ENCODE assay signal across 9 cellular contexts in genomic region chr13:95536629-95537241, GRCh38. TPM values are rescaled to one million over a fixed set of nuclear protein-coding genes. Genes with fewer than 3 reads are reported as not detected.
DNase-seq lines count a peak whose midpoint lies in the region; ATAC-seq, FAIRE-seq and TF ChIP-seq lines count a peak whose summit lies in the region.
"Had no signal": no experiment of that assay in that cellular context is flagged by ENCODE, and none has a peak within 500 bp of the region (broad histone marks: within the 10 kb centered on the region; RNA-seq: fewer than 3 reads in every experiment).

No MANE protein-coding gene starts in this region.

- H3K4me1 Mint-ChIP-seq in CD4-positive, alpha-beta T cell (ENCODE audit: low read depth): no peaks in the 10 kb centered on the region
- H3K4me1 Mint-ChIP-seq: stimulated activated memory B cell treated with anti-CD40 and anti-IgM and Interleukin-4, amounts not matched to agents 10 μg/mL and 1 μg/mL and 100 μg/mL, for 72 hours had no signal

- no peaks in the 10 kb centered on the region for H3K9me3 ChIP-seq in CD4-positive, alpha-beta T cell (ENCODE audit: control insufficient read depth, low read length)

- TF ChIP-seq CTCF in CD4-positive, alpha-beta T cell (IDR thresholded peaks at IDR 0.05): peak; percentile 41
- TF ChIP-seq CTCF in kidney epithelial cell (IDR thresholded peaks at IDR 0.05; ENCODE audit: insufficient read depth, low read length, poor library complexity, severe bottlenecking): peak; percentile 41

- H3K27ac ChIP-seq in CD4-positive, alpha-beta T cell (ENCODE audit: low read depth, low read length): no peak overlapping the region

- ATAC-seq in CD4-positive, alpha-beta T cell (ENCODE audit: poor library complexity): no peak
- no peak for ATAC-seq in GM19455 (IDR thresholded peaks at IDR 0.05; ENCODE audit: unreplicated experiment)
- ATAC-seq in activated naive CD4-positive, alpha-beta T cell treated with anti-CD3 and anti-CD28 coated beads, Interleukin-2, amount 50 U/mL, for 72 hours: no peak
- ATAC-seq: stimulated activated memory B cell treated with anti-CD40 and anti-IgM and Interleukin-4, amounts not matched to agents 10 μg/mL and 1 μg/mL and 100 μg/mL, for 72 hours had no signal

- intact Hi-C loops in CD4-positive, alpha-beta T cell (cut with DNase I, micrococcal nuclease): loop anchor here (1.0 kb wide), 1 partner anchor 298 kb away; no protein-coding TSS in a partner anchor

- no peak for FAIRE-seq in HTR-8/SVneo (lab: Jason Lieb, UNC)
- FAIRE-seq in TTC549 (lab: Jason Lieb, UNC): peak; percentile 81

- POLR2A ChIA-PET in CD4-positive, alpha-beta T cell (lab: Charles Lee): no interaction called here

- no peak overlapping the region for H3K4me3 ChIP-seq in kidney epithelial cell (ENCODE audit: low read depth, low read length)

- H3K9me3 Mint-ChIP-seq in CD4-positive, alpha-beta T cell: no peaks in the 10 kb centered on the region
- no peaks in the 10 kb centered on the region for H3K9me3 Mint-ChIP-seq in activated naive CD4-positive, alpha-beta T cell treated with anti-CD3 and anti-CD28 coated beads, Interleukin-2, amount 50 U/mL, for 72 hours
- H3K9me3 Mint-ChIP-seq: stimulated activated memory B cell treated with anti-CD40 and anti-IgM and Interleukin-4, amounts not matched to agents 10 μg/mL and 1 μg/mL and 100 μg/mL, for 72 hours had no signal

- no peaks in the 10 kb centered on the region for H3K36me3 Mint-ChIP-seq in CD4-positive, alpha-beta T cell (ENCODE audit: low read depth)
- H3K36me3 Mint-ChIP-seq in activated naive CD4-positive, alpha-beta T cell treated with anti-CD3 and anti-CD28 coated beads, Interleukin-2, amount 50 U/mL, for 72 hours: no peaks in the 10 kb centered on the region
- H3K36me3 Mint-ChIP-seq: stimulated activated memory B cell treated with anti-CD40 and anti-IgM and Interleukin-4, amounts not matched to agents 10 μg/mL and 1 μg/mL and 100 μg/mL, for 72 hours had no signal

- H3K36me3 ChIP-seq in kidney epithelial cell (ENCODE audit: control insufficient read depth, insufficient read depth, low read length): no peaks in the 10 kb centered on the region

- CTCF ChIA-PET in CD4-positive, alpha-beta T cell (lab: Charles Lee): interaction anchor here (1.8 kb wide), 1 partner anchor 298 kb away, joined by 15 read pairs; no protein-coding TSS in a partner anchor

- H3K4me3 Mint-ChIP-seq in CD4-positive, alpha-beta T cell: no peak overlapping the region
- H3K4me3 Mint-ChIP-seq: stimulated activated memory B cell treated with anti-CD40 and anti-IgM and Interleukin-4, amounts not matched to agents 10 μg/mL and 1 μg/mL and 100 μg/mL, for 72 hours had no signal

- peaks cover 40% of the 10 kb centered on the region for H3K27me3 Mint-ChIP-seq in CD4-positive, alpha-beta T cell

- H3K27ac Mint-ChIP-seq in CD4-positive, alpha-beta T cell: no peak overlapping the region
- no peak overlapping the region for H3K27ac Mint-ChIP-seq in activated naive CD4-positive, alpha-beta T cell treated with anti-CD3 and anti-CD28 coated beads, Interleukin-2, amount 50 U/mL, for 72 hours
- H3K27ac Mint-ChIP-seq: stimulated activated memory B cell treated with anti-CD40 and anti-IgM and Interleukin-4, amounts not matched to agents 10 μg/mL and 1 μg/mL and 100 μg/mL, for 72 hours had no signal

- DNase-seq in CD4-positive, alpha-beta T cell: no peak
- DNase-seq in HTR-8/SVneo (ENCODE audit: insufficient read length, low spot score) (peak; percentile 9), kidney epithelial cell (ENCODE audit: low read depth) (no peak), AG08395 (ENCODE audit: low spot score) (no peak)
- no peak for DNase-seq in activated naive CD4-positive, alpha-beta T cell treated with anti-CD3 and anti-CD28 coated beads, Interleukin-2, amount 50 U/mL, for 72 hours (ENCODE audit: low spot score in 2 of 2)
- no peak for DNase-seq in stimulated activated CD8-positive, alpha-beta memory T cell treated with anti-CD3 and anti-CD28 coated beads, Interleukin-4, amount 100 ng/mL, for 48 hours

- peaks cover 19% of the 10 kb centered on the region for H3K27me3 ChIP-seq in CD4-positive, alpha-beta T cell (ENCODE audit: control insufficient read depth, insufficient read depth, low read length)
- H3K27me3 ChIP-seq in kidney epithelial cell (ENCODE audit: control insufficient read depth, insufficient read depth, low read length): no peaks in the 10 kb centered on the region

RNA-seq across cellular contexts. Expression of gene CLDN10, which starts 15.8 kb away (rescaled TPM):
- not detected for total RNA-seq in CD4-positive, alpha-beta T cell
- total RNA-seq in kidney epithelial cell: 4.0 and 6.6 TPM in 2 replicates
- not detected for total RNA-seq in activated naive CD4-positive, alpha-beta T cell treated with anti-CD3 and anti-CD28 coated beads, Interleukin-2, amount 50 U/mL, for 72 hours
